ENCODE assay signal across 21 cellular contexts in genomic region chr4:185068837-185069236, GRCh38. TPM values are rescaled to one million over a fixed set of nuclear protein-coding genes. Genes with fewer than 3 reads are reported as not detected.
"Had no signal": no experiment of that assay in that cellular context is flagged by ENCODE, and none has a peak within 500 bp of the region (broad histone marks: within the 10 kb centered on the region; RNA-seq: fewer than 3 reads in every experiment).

No MANE protein-coding gene starts in this region.

- DNase-seq: activated CD4-positive, CD25-positive, alpha-beta regulatory T cell treated with anti-CD3 and anti-CD28 coated beads, Interleukin-2, amount 50 U/mL, for 72 hours; activated effector memory CD4-positive, alpha-beta T cell treated with anti-CD3 and anti-CD28 coated beads, Interleukin-2, amount 50 U/mL, for 16 hours; activated T-cell treated with anti-CD3 and anti-CD28 coated beads, Interleukin-2, amount 50 U/mL, for 72 hours; cortex of kidney; gastrocnemius medialis; head of caudate nucleus; left colon; mammary epithelial cell; stimulated activated naive CD8-positive, alpha-beta T cell treated with anti-CD3 and anti-CD28 coated beads, Interleukin-15, Interleukin-2, amounts not matched to agents 100 U/mL and 50 U/mL, for 24 hours; substantia nigra; tibial artery had no signal

- H3K4me1 ChIP-seq: breast epithelium, gastrocnemius medialis had no signal

- H3K36me3 ChIP-seq: breast epithelium, gastrocnemius medialis, tibial artery had no signal

- H3K27ac ChIP-seq: breast epithelium, gastrocnemius medialis, skin epidermis, tibial artery had no signal

- H3K9me3 ChIP-seq: breast epithelium, gastrocnemius medialis, tibial artery had no signal

- ATAC-seq: activated T-cell treated with anti-CD3 and anti-CD28 coated beads, Interleukin-2, amount 50 U/mL, for 72 hours; esophagus mucosa; gastrocnemius medialis; left colon; stimulated activated naive CD8-positive, alpha-beta T cell treated with anti-CD3 and anti-CD28 coated beads, Interleukin-15, Interleukin-2, amounts not matched to agents 100 U/mL and 50 U/mL, for 24 hours had no signal

- H3K4me3 ChIP-seq: breast epithelium, gastrocnemius medialis, skin epidermis, tibial artery had no signal

- H3K27me3 ChIP-seq: breast epithelium, gastrocnemius medialis, tibial artery had no signal

RNA-seq across cellular contexts. Expression of gene HELT, which starts 50.5 kb away (rescaled TPM):
- total RNA-seq: activated CD8-positive, alpha-beta memory T cell treated with anti-CD3 and anti-CD28 coated beads for 36 hours; activated T-cell treated with anti-CD3 and anti-CD28 coated beads, Interleukin-2, amount 50 U/mL, for 72 hours; astrocyte; breast epithelium; esophagus mucosa; gastrocnemius medialis; left colon; mammary epithelial cell; mononuclear cell; neural crest cell; osteoblast; progenitor cell of endocrine pancreas had no signal
- polyA plus RNA-seq: adipose tissue, mammary epithelial cell had no signal
